ENCODE assay signal across 21 cellular contexts in genomic region chr3:111333642-111334041, GRCh38.
A peak's percentile ranks its signal among the peaks of the same experiment; 100 is the strongest.
DNase-seq lines count a peak whose midpoint lies in the region; ATAC-seq, FAIRE-seq and TF ChIP-seq lines count a peak whose summit lies in the region.
"Had no signal": no experiment of that assay in that cellular context is flagged by ENCODE, and none has a peak within 500 bp of the region (broad histone marks: within the 10 kb centered on the region; RNA-seq: fewer than 3 reads in every experiment).

No MANE protein-coding gene starts in this region.

- H4K20me1 ChIP-seq in IMR-90 (ENCODE audit: insufficient read depth, low read length): no peaks in the 10 kb centered on the region
- no peaks in the 10 kb centered on the region for H4K20me1 ChIP-seq in astrocyte (ENCODE audit: insufficient read depth, low read length)

- H3K9me1 ChIP-seq in IMR-90 (ENCODE audit: insufficient read depth, low read length): no peaks in the 10 kb centered on the region

- no peak overlapping the region for H3K4me3 Mint-ChIP-seq in astrocyte (ENCODE audit: unreplicated experiment)
- H3K4me3 Mint-ChIP-seq in activated T-helper 2 cell treated with anti-CD3 and anti-CD28 coated beads, Interferon-gamma antibody, Interleukin-2, Interleukin-4, amounts not matched to agents 10 μg/mL and 5 μg/mL and 100 μg/mL, durations not matched to agents 14 hours and 24 hours and 36 hours (ENCODE audit: low read depth): no peak overlapping the region
- H3K4me3 Mint-ChIP-seq: neural progenitor cell had no signal

- H3K27ac Mint-ChIP-seq in astrocyte (ENCODE audit: unreplicated experiment): peak overlapping the region; percentile 84
- no peak overlapping the region for H3K27ac Mint-ChIP-seq in activated T-helper 2 cell treated with anti-CD3 and anti-CD28 coated beads, Interferon-gamma antibody, Interleukin-2, Interleukin-4, amounts not matched to agents 10 μg/mL and 5 μg/mL and 100 μg/mL, durations not matched to agents 14 hours and 24 hours and 36 hours
- H3K27ac Mint-ChIP-seq: neural progenitor cell had no signal

- no peaks in the 10 kb centered on the region for H3K9me3 Mint-ChIP-seq in astrocyte (ENCODE audit: unreplicated experiment)
- no peaks in the 10 kb centered on the region for H3K9me3 Mint-ChIP-seq in activated T-helper 2 cell treated with anti-CD3 and anti-CD28 coated beads, Interferon-gamma antibody, Interleukin-2, Interleukin-4, amounts not matched to agents 10 μg/mL and 5 μg/mL and 100 μg/mL, durations not matched to agents 14 hours and 24 hours and 36 hours
- H3K9me3 Mint-ChIP-seq: neural progenitor cell had no signal

- H3K4me1 ChIP-seq in IMR-90 (ENCODE audit: control insufficient read depth, insufficient read depth, low read length) (no peaks in the 10 kb centered on the region; the same call in 1 of the 2 replicates), astrocyte (ENCODE audit: insufficient read depth, low read length) (peaks cover 10% of the 10 kb centered on the region)
- H3K4me1 ChIP-seq: HAP-1, heart right ventricle, left lung, sigmoid colon had no signal

- H3K4me2 ChIP-seq in IMR-90 (ENCODE audit: low read depth, low read length) (no peak overlapping the region), astrocyte (ENCODE audit: low read length) (no peak overlapping the region)
- H3K4me2 ChIP-seq: neural progenitor cell had no signal

- no peak for ATAC-seq in IMR-90 (ENCODE audit: low read depth)
- ATAC-seq in GM21786 (IDR thresholded peaks at IDR 0.05; ENCODE audit: unreplicated experiment): no peak
- ATAC-seq: heart right ventricle, left lung had no signal

- H3K27me3 Mint-ChIP-seq in astrocyte (ENCODE audit: low read depth, unreplicated experiment): no peaks in the 10 kb centered on the region
- peaks cover 13% of the 10 kb centered on the region for H3K27me3 Mint-ChIP-seq in activated T-helper 2 cell treated with anti-CD3 and anti-CD28 coated beads, Interferon-gamma antibody, Interleukin-2, Interleukin-4, amounts not matched to agents 10 μg/mL and 5 μg/mL and 100 μg/mL, durations not matched to agents 14 hours and 24 hours and 36 hours (ENCODE audit: low read depth)

- CTCF ChIA-PET in IMR-90 (lab: Yijun Ruan, JAX): no interaction called here

- DNase-seq in AG20443 (ENCODE audit: low spot score) (peak; percentile 24), IMR-90 (peak; percentile 36), astrocyte (ENCODE audit: low read depth) (peak; percentile 33), iris pigment epithelial cell (ENCODE audit: low read depth) (peak; percentile 41), NCI-H2081 treated with DMSO at 0.1 percent for 48 hours (lab: John Stamatoyannopoulos, UW) (no peak), DMS153 (lab: John Stamatoyannopoulos, UW) (no peak)
- DNase-seq in activated T-helper 2 cell treated with anti-CD3 and anti-CD28 coated beads, Interferon-gamma antibody, Interleukin-2, Interleukin-4, amounts not matched to agents 10 μg/mL and 5 μg/mL and 100 μg/mL, durations not matched to agents 14 hours and 24 hours and 36 hours (ENCODE audit: low spot score): no peak
- DNase-seq: activated CD4-positive, alpha-beta T cell treated with anti-CD3 and anti-CD28 coated beads, Interleukin-2, amount 50 U/mL, for 1 hour; activated CD8-positive, alpha-beta memory T cell treated with anti-CD3 and anti-CD28 coated beads, Interleukin-2, amount 50 U/mL, for 4 hours; heart right ventricle; left lung; NCI-H1105 treated with DMSO at 0.1 percent for 48 hours; NCI-H2081; NCI-H446; sigmoid colon had no signal

- H3K36me3 ChIP-seq in IMR-90 (ENCODE audit: control insufficient read depth, insufficient read depth, low read length) (no peaks in the 10 kb centered on the region), astrocyte (ENCODE audit: insufficient read depth, low read length) (no peaks in the 10 kb centered on the region)
- H3K36me3 ChIP-seq: HAP-1, heart right ventricle, left lung, neural progenitor cell, sigmoid colon had no signal

- TF ChIP-seq POLR2A in IMR-90 (IDR thresholded peaks at IDR 0.05; ENCODE audit: low read depth, low read length): no peak

- no peak overlapping the region for H3K14ac ChIP-seq in IMR-90 (replicated peaks; ENCODE audit: low read depth, low read length)

- no peak overlapping the region for H4K91ac ChIP-seq in IMR-90 (ENCODE audit: insufficient read depth, low read depth, low read length)

- TF ChIP-seq RAD21 in IMR-90 (IDR thresholded peaks at IDR 0.05; ENCODE audit: low read length): no peak

- H3K79me2 ChIP-seq in astrocyte (ENCODE audit: insufficient read depth, low read length): no peaks in the 10 kb centered on the region

- H3K56ac ChIP-seq in IMR-90 (ENCODE audit: extremely low read depth, insufficient read depth, low read length): no peak overlapping the region

- no peak overlapping the region for H2BK120ac ChIP-seq in IMR-90 (ENCODE audit: low read depth, low read length)

- dilution Hi-C loops in IMR-90 (cut with HindIII; ENCODE audit: low sequenced_read_pairs, unreplicated experiment): no loop called here

- H3K36me3 Mint-ChIP-seq in astrocyte (ENCODE audit: low read depth, unreplicated experiment): no peaks in the 10 kb centered on the region
- H3K36me3 Mint-ChIP-seq in activated T-helper 2 cell treated with anti-CD3 and anti-CD28 coated beads, Interferon-gamma antibody, Interleukin-2, Interleukin-4, amounts not matched to agents 10 μg/mL and 5 μg/mL and 100 μg/mL, durations not matched to agents 14 hours and 24 hours and 36 hours (ENCODE audit: low read depth): no peaks in the 10 kb centered on the region
- H3K36me3 Mint-ChIP-seq: neural progenitor cell had no signal

- no peak overlapping the region for H3K23ac ChIP-seq in IMR-90 (ENCODE audit: low read depth, low read length)

- H3K4me3 ChIP-seq in IMR-90 (ENCODE audit: insufficient read depth, low read depth, low read length) (no peak overlapping the region), astrocyte (ENCODE audit: insufficient read depth, low read depth, low read length) (no peak overlapping the region)
- H3K4me3 ChIP-seq: HAP-1, heart right ventricle, left lung, neural progenitor cell, sigmoid colon had no signal

- no peaks in the 10 kb centered on the region for H3K27me3 ChIP-seq in IMR-90 (ENCODE audit: control insufficient read depth, insufficient read depth, low read length)
- H3K27me3 ChIP-seq in astrocyte (ENCODE audit: insufficient read depth, low read length): no peaks in the 10 kb centered on the region
- H3K27me3 ChIP-seq: heart right ventricle, left lung, neural progenitor cell, sigmoid colon had no signal

- no peak overlapping the region for H2BK20ac ChIP-seq in IMR-90 (ENCODE audit: low read depth, low read length)

- no peak overlapping the region for H2AFZ ChIP-seq in IMR-90 (replicated peaks; ENCODE audit: low read length, poor library complexity)
- H2AFZ ChIP-seq in astrocyte (ENCODE audit: low read depth, low read length): no peak overlapping the region

- H3K9me3 ChIP-seq in IMR-90 (ENCODE audit: control insufficient read depth, insufficient read depth, low read length) (no peaks in the 10 kb centered on the region), astrocyte (ENCODE audit: insufficient read depth, low read depth, low read length) (no peaks in the 10 kb centered on the region)
- H3K9me3 ChIP-seq: HAP-1, heart right ventricle, left lung, sigmoid colon had no signal

- no peak overlapping the region for H2BK5ac ChIP-seq in IMR-90 (ENCODE audit: low read depth, low read length, poor library complexity, severe bottlenecking)

- in situ Hi-C loops in IMR-90 (cut with MboI; ENCODE audit: low sequenced_read_pairs): loop anchor here (10.0 kb wide), 2 partner anchors 239 to 1799 kb away; no protein-coding TSS in a partner anchor

- no peak overlapping the region for H3K4ac ChIP-seq in IMR-90 (ENCODE audit: low read depth, low read length)

- BruUV-seq in IMR-90 (replicated peaks; lab: Mats Ljungman, UMichigan): no TSS peak

- intact Hi-C loops in IMR-90 (cut with micrococcal nuclease): loop anchor here (10.0 kb wide), 1 partner anchor 361 kb away; no protein-coding TSS in a partner anchor
- intact Hi-C loops in activated T-helper 2 cell treated with anti-CD3 and anti-CD28 coated beads, Interferon-gamma antibody, Interleukin-2, Interleukin-4, amounts not matched to agents 10 μg/mL and 5 μg/mL and 100 μg/mL, durations not matched to agents 14 hours and 24 hours and 36 hours (cut with micrococcal nuclease): no loop called here

- H2BK15ac ChIP-seq in IMR-90 (ENCODE audit: low read depth, low read length): no peak overlapping the region

- TF ChIP-seq CTCF in IMR-90 (conservative IDR thresholded peaks at IDR 0.05; ENCODE audit: low read depth, low read length): no peak
- no peak for TF ChIP-seq CTCF in astrocyte (IDR thresholded peaks at IDR 0.05; ENCODE audit: insufficient read depth, low read depth, low read length)

- no CpG with 5 or more reads among the region's 3 CpGs for WGBS in IMR-90 (ENCODE audit: extremely low coverage in 2 of 2, insufficient read length in 1 of 2), 2 experiments

- H3K4me1 Mint-ChIP-seq in astrocyte (ENCODE audit: low read depth, unreplicated experiment): peaks cover 36% of the 10 kb centered on the region
- H3K4me1 Mint-ChIP-seq in activated T-helper 2 cell treated with anti-CD3 and anti-CD28 coated beads, Interferon-gamma antibody, Interleukin-2, Interleukin-4, amounts not matched to agents 10 μg/mL and 5 μg/mL and 100 μg/mL, durations not matched to agents 14 hours and 24 hours and 36 hours (ENCODE audit: low read depth): peaks cover 25% of the 10 kb centered on the region

- POLR2A ChIA-PET in IMR-90 (lab: Charles Lee; ENCODE audit: unreplicated experiment): no interaction called here

- no peak overlapping the region for H3K27ac ChIP-seq in IMR-90 (ENCODE audit: insufficient read depth, low read length)
- no peak overlapping the region for H3K27ac ChIP-seq in astrocyte (ENCODE audit: low read depth, low read length)
- H3K27ac ChIP-seq: C4-2B, heart right ventricle, left lung, neural progenitor cell, sigmoid colon had no signal

- H3K9ac ChIP-seq in IMR-90 (ENCODE audit: low read depth, low read length) (no peak overlapping the region), astrocyte (ENCODE audit: low read length) (no peak overlapping the region)
- H3K9ac ChIP-seq: neural progenitor cell had no signal

- H3K18ac ChIP-seq in IMR-90 (ENCODE audit: low read depth, low read length): no peak overlapping the region

- no peak overlapping the region for H2AK9ac ChIP-seq in IMR-90 (replicated peaks; ENCODE audit: low read depth, low read length, poor library complexity)

- no peak for FAIRE-seq in astrocyte (lab: Jason Lieb, UNC)
- FAIRE-seq: endometrium, G401.6 had no signal

- H4K5ac ChIP-seq in IMR-90 (ENCODE audit: low read depth, low read length): no peak overlapping the region

- H2AK5ac ChIP-seq in IMR-90 (ENCODE audit: low read depth, low read length): no peak overlapping the region

- H3K79me1 ChIP-seq in IMR-90 (ENCODE audit: low read depth in 1 of 2, low read length in 2 of 2): no peaks in the 10 kb centered on the region

- no peak overlapping the region for H4K8ac ChIP-seq in IMR-90 (ENCODE audit: low read depth in 2 of 2, low read length in 2 of 2)

TF ChIP-seq in IMR-90, 13 proteins besides CTCF, POLR2A, EP300 and RAD21:
- TF ChIP-seq MXI1 (IDR thresholded peaks at IDR 0.05; ENCODE audit: borderline replicate concordance, low read depth, low read length) (no peak), MAFK (IDR thresholded peaks at IDR 0.05; ENCODE audit: low read depth, low read length) (0 out of 2 replicates have a peak, but pooled peaks have one; percentile 5)

Comparison
In these comparisons a context has a peak if more than half of its experiments do, and no peak if none do; other contexts are left out.
1. DNase-seq: peak in AG20443 (single experiment), IMR-90 (single experiment), astrocyte (single experiment) and iris pigment epithelial cell (single experiment); none in activated T-helper 2 cell treated with anti-CD3 and anti-CD28 coated beads, Interferon-gamma antibody, Interleukin-2, Interleukin-4, amounts not matched to agents 10 μg/mL and 5 μg/mL and 100 μg/mL, durations not matched to agents 14 hours and 24 hours and 36 hours (single experiment), NCI-H2081 treated with DMSO at 0.1 percent for 48 hours (single experiment) and DMS153 (single experiment).